In the genomic region with DNA sequence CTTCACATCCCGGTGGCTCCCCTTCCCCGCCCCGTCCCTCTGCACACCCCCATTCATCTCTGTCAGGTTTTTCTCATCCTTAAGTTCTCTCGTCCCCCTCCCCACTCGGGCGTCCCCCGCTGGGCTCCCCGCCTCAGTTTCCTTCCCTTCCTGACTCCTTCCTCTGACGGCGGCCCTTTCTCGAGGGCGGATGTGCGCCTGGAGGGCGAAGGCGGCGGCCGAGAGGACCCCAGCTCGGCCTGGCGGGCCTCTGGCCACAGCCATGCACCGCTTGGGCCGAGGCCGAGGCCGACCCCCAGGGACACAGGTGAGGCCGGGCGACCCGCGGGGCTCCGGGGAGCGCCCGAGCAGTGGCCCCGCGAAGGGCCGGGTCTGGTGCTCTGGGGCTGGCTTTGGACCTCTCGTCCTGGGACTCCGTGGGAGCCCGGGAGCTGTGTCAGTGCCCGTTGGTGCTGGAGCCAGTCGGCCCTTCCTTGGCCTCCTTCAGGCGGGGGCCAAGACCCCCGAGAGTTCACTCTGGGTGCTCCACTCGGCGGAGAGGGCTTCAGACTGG, we compare ENCODE assay signal across 1 cellular context.
TF ChIP-seq lines count a peak whose summit lies in the region.

No MANE protein-coding gene starts in this region.

TF ChIP-seq in A549, 52 proteins besides CTCF, POLR2A, EP300 and RAD21 (continued from another document):
- TF ChIP-seq, protein P1, sequence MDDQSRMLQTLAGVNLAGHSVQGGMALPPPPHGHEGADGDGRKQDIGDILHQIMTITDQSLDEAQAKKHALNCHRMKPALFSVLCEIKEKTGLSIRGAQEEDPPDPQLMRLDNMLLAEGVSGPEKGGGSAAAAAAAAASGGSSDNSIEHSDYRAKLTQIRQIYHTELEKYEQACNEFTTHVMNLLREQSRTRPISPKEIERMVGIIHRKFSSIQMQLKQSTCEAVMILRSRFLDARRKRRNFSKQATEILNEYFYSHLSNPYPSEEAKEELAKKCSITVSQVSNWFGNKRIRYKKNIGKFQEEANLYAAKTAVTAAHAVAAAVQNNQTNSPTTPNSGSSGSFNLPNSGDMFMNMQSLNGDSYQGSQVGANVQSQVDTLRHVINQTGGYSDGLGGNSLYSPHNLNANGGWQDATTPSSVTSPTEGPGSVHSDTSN (IDR thresholded peaks at IDR 0.05): no peak
- TF ChIP-seq HOXA7 (CRISPR knock-in tag; IDR thresholded peaks at IDR 0.05): no peak
- TF ChIP-seq CHD4 (IDR thresholded peaks at IDR 0.05; ENCODE audit: borderline replicate concordance): no peak
- TF ChIP-seq TP53 (CRISPR knock-in tag; IDR thresholded peaks at IDR 0.05): no peak
- no peak for TF ChIP-seq ZFP36 (IDR thresholded peaks at IDR 0.05; ENCODE audit: borderline replicate concordance, partially characterized antibody)
- TF ChIP-seq RCOR1 (IDR thresholded peaks at IDR 0.05; ENCODE audit: low read depth, low read length): no peak
- TF ChIP-seq FOSB (CRISPR knock-in tag; IDR thresholded peaks at IDR 0.05): no peak
- TF ChIP-seq, protein P2, sequence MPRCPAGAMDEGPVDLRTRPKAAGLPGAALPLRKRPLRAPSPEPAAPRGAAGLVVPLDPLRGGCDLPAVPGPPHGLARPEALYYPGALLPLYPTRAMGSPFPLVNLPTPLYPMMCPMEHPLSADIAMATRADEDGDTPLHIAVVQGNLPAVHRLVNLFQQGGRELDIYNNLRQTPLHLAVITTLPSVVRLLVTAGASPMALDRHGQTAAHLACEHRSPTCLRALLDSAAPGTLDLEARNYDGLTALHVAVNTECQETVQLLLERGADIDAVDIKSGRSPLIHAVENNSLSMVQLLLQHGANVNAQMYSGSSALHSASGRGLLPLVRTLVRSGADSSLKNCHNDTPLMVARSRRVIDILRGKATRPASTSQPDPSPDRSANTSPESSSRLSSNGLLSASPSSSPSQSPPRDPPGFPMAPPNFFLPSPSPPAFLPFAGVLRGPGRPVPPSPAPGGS (IDR thresholded peaks at IDR 0.05): no peak
- TF ChIP-seq FOSL2 (IDR thresholded peaks at IDR 0.05): no peak
- no peak for TF ChIP-seq FOSL2 (CRISPR knock-in tag; IDR thresholded peaks at IDR 0.05)
